12 cellular contexts compared by ENCODE assay signal in the genomic region with DNA sequence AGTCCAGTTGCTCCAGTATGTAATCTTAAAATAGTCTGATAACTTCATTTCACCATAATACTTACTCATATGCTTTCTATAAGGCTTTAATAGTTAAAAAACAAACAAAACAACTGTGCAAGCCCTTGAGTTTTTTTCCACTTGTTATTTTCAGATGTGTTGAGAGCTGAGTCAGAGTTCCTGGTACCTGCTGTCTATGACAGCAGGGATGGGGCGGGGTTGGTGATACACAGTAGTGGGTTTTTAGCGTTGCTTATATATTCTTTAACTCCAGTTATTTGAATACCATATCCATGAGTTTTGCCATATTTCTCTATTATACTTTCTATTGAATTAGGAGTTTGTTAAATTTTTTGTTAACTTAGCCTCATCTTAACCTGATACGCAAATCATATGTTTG. TPM values are rescaled to one million over a fixed set of nuclear protein-coding genes. Genes with fewer than 3 reads are reported as not detected.
DNase-seq lines count a peak whose midpoint lies in the region; ATAC-seq and TF ChIP-seq lines count a peak whose summit lies in the region.
"Had no signal": no experiment of that assay in that cellular context is flagged by ENCODE, and none has a peak within 500 bp of the region (broad histone marks: within the 10 kb centered on the region; RNA-seq: fewer than 3 reads in every experiment).

No MANE protein-coding gene starts in this region.

- peak overlapping the region in 2 of 10 donors; percentile 17 to 20 for H3K27ac Mint-ChIP-seq in naive thymus-derived CD8-positive, alpha-beta T cell
- H3K27ac Mint-ChIP-seq: CD8-positive, alpha-beta T cell had no signal

- peaks cover 19 to 52% (median 41%) of the 10 kb centered on the region in 4 donors for H3K4me1 Mint-ChIP-seq in naive thymus-derived CD8-positive, alpha-beta T cell

- H3K9ac ChIP-seq in skeletal muscle tissue (ENCODE audit: low read depth in 1 of 3, low read length in 3 of 3), result no peak overlapping the region

- in situ Hi-C loops in G401 (cut with HindIII; ENCODE audit: low sequenced_read_pairs), result no loop called here

- H3K27me3 ChIP-seq in RWPE2 (ENCODE audit: insufficient read depth, poor library complexity, severe bottlenecking), result no peaks in the 10 kb centered on the region
- H3K27me3 ChIP-seq in skeletal muscle tissue (ENCODE audit: control insufficient read depth in 3 of 3, insufficient read depth in 3 of 3, low read length in 3 of 3), result no peaks in the 10 kb centered on the region

- H3K9me3 ChIP-seq in RWPE2 (ENCODE audit: severe bottlenecking), result no peaks in the 10 kb centered on the region
- no peaks in the 10 kb centered on the region for H3K9me3 ChIP-seq in skeletal muscle tissue (ENCODE audit: control insufficient read depth in 3 of 3, low read length in 3 of 3)

- TF ChIP-seq CTCF in RWPE2 (IDR thresholded peaks at IDR 0.05; ENCODE audit: poor library complexity, severe bottlenecking), result no peak

- ATAC-seq in RWPE2 (ENCODE audit: low read depth) (peak; percentile 63), GM21423 (IDR thresholded peaks at IDR 0.05; ENCODE audit: unreplicated experiment) (no peak), HG02840 (IDR thresholded peaks at IDR 0.05; ENCODE audit: low FRiP score, unreplicated experiment) (no peak)
- no peak for ATAC-seq in naive thymus-derived CD8-positive, alpha-beta T cell
- ATAC-seq: CD8-positive, alpha-beta T cell had no signal

- H3K27me3 Mint-ChIP-seq in naive thymus-derived CD8-positive, alpha-beta T cell, result no peaks in the 10 kb centered on the region

- H3K4me1 ChIP-seq in RWPE2 (ENCODE audit: insufficient read depth, poor library complexity, severe bottlenecking), result peaks cover 13% of the 10 kb centered on the region
- peaks cover 11 to 26% (median 13%) of the 10 kb centered on the region in 3 donors for H3K4me1 ChIP-seq in skeletal muscle tissue (ENCODE audit: control insufficient read depth in 3 of 3, insufficient read depth in 3 of 3, low read length in 3 of 3)

- no peaks in the 10 kb centered on the region for H3K9me3 Mint-ChIP-seq in naive thymus-derived CD8-positive, alpha-beta T cell
- H3K9me3 Mint-ChIP-seq: CD8-positive, alpha-beta T cell had no signal

- no peak overlapping the region for H3K4me3 ChIP-seq in RWPE2 (ENCODE audit: severe bottlenecking)
- H3K4me3 ChIP-seq in skeletal muscle tissue (ENCODE audit: low read length in 3 of 3), result no peak overlapping the region
- H3K4me3 ChIP-seq: coronary artery had no signal

- H3K36me3 ChIP-seq in RWPE2 (ENCODE audit: low read depth) (peaks cover 43% of the 10 kb centered on the region), skeletal muscle tissue (ENCODE audit: control insufficient read depth in 3 of 3, insufficient read depth in 3 of 3, low read length in 3 of 3) (peaks cover 0 to 6% (median 2%) of the 10 kb centered on the region in 3 donors)

- H3K4me3 Mint-ChIP-seq in naive thymus-derived CD8-positive, alpha-beta T cell, result no peak overlapping the region
- H3K4me3 Mint-ChIP-seq: CD8-positive, alpha-beta T cell had no signal

- DNase-seq in DMS53 treated with DMSO at 0.1 percent for 48 hours (lab: John Stamatoyannopoulos, UW; ENCODE audit: unreplicated experiment) (peak; percentile 9), RWPE2 (ENCODE audit: low spot score) (no peak), amniotic epithelial cell (ENCODE audit: low read depth) (peak; percentile 34), G401 (ENCODE audit: low spot score) (no peak)
- no peak for DNase-seq in naive thymus-derived CD8-positive, alpha-beta T cell
- DNase-seq: CD8-positive, alpha-beta T cell; NCI-H2081 treated with DMSO at 0.1 percent for 48 hours; SHP77 had no signal

- H3K36me3 Mint-ChIP-seq in naive thymus-derived CD8-positive, alpha-beta T cell, result peaks cover 0 to 29% (median 2%) of the 10 kb centered on the region in 3 donors

- POLR2A ChIA-PET in naive thymus-derived CD8-positive, alpha-beta T cell (lab: Charles Lee), result no interaction called here

- H3K27ac ChIP-seq in RWPE2 (ENCODE audit: poor library complexity, severe bottlenecking) (no peak overlapping the region), skeletal muscle tissue (ENCODE audit: low read depth, low read length) (peak overlapping the region; percentile 36)
- H3K27ac ChIP-seq: coronary artery had no signal

RNA-seq across cellular contexts. Expression of gene NAPG, which starts 5.0 kb away (rescaled TPM):
- 25.1 TPM for total RNA-seq in skeletal muscle tissue
- 10 to 100 TPM; 31.8 to 34.8 TPM for total RNA-seq in naive thymus-derived CD8-positive, alpha-beta T cell
- polyA plus RNA-seq in naive thymus-derived CD8-positive, alpha-beta T cell, result 10 to 100 TPM; 12.8 to 14.7 (median 12.9) TPM
- 21.4 and 25.7 TPM in 2 replicates for total RNA-seq in G401 (2014; rRNA removed; shearing (Covaris generic))

Comparison
In these comparisons a context has a peak if more than half of its experiments do, and no peak if none do; other contexts are left out.
1. DNase-seq: peak in DMS53 treated with DMSO at 0.1 percent for 48 hours (single experiment) and amniotic epithelial cell (single experiment); none in RWPE2 (single experiment), naive thymus-derived CD8-positive, alpha-beta T cell (0 of 10) and G401 (single experiment).